25 cellular contexts compared by ENCODE assay signal in the genomic region with DNA sequence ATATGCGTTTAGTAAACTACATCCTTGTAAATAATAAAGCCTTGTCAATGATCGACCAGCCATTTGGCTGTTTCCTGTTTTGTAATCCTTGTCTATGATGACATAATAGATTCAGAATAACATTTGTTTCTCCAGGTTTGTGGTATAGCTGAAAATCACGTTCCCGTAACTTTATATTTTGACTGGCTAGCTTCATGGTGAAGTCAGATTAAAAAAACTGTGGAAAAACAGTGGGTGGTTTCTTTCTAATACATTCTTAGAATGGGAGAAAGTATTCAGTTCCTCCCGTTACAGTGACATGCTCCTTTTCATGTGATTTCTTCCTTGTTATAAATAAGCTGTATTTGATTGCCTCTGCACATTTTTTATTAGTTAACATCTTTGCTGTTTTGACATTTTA.
DNase-seq lines count a peak whose midpoint lies in the region; FAIRE-seq and TF ChIP-seq lines count a peak whose summit lies in the region.
"Had no signal": no experiment of that assay in that cellular context is flagged by ENCODE, and none has a peak within 500 bp of the region (broad histone marks: within the 10 kb centered on the region; RNA-seq: fewer than 3 reads in every experiment).

No MANE protein-coding gene starts in this region.

- no peaks in the 10 kb centered on the region for H3K36me3 Mint-ChIP-seq in glutamatergic neuron (ENCODE audit: unreplicated experiment)

- no peaks in the 10 kb centered on the region for H3K9me3 ChIP-seq in A673 (ENCODE audit: low read depth, low read length, poor library complexity, severe bottlenecking)
- H3K9me3 ChIP-seq: A549, adrenal gland, BE2C, left lung, spleen, tibial nerve had no signal

- H3K9me3 Mint-ChIP-seq in glutamatergic neuron (ENCODE audit: unreplicated experiment) = no peaks in the 10 kb centered on the region
- H3K9me3 Mint-ChIP-seq: activated CD4-positive, alpha-beta memory T cell treated with anti-CD3 and anti-CD28 coated beads, Interleukin-2, amount 10 ng/mL, durations not matched to agents 7 days and 5 days; neural crest cell had no signal

- peaks cover 28% of the 10 kb centered on the region for H3K4me1 ChIP-seq in A673 (ENCODE audit: insufficient read depth, low read length, poor library complexity, severe bottlenecking)
- H3K4me1 ChIP-seq: A549, adrenal gland, BE2C, left lung, spleen had no signal

- intact Hi-C loops in A673 (cut with micrococcal nuclease; ENCODE audit: unreplicated experiment) = no loop called here

- no peak overlapping the region for H3K27ac Mint-ChIP-seq in glutamatergic neuron (ENCODE audit: unreplicated experiment)
- H3K27ac Mint-ChIP-seq: activated CD4-positive, alpha-beta memory T cell treated with anti-CD3 and anti-CD28 coated beads, Interleukin-2, amount 10 ng/mL, durations not matched to agents 7 days and 5 days had no signal

- peaks cover 6% of the 10 kb centered on the region for H3K4me1 Mint-ChIP-seq in glutamatergic neuron (ENCODE audit: low read depth, unreplicated experiment)
- H3K4me1 Mint-ChIP-seq: activated CD4-positive, alpha-beta memory T cell treated with anti-CD3 and anti-CD28 coated beads, Interleukin-2, amount 10 ng/mL, durations not matched to agents 7 days and 5 days; neural crest cell had no signal

- no TSS peak for BruUV-seq in A673 (replicated peaks; lab: Mats Ljungman, UMichigan)

- H3K27ac ChIP-seq in A673 (ENCODE audit: low read depth, low read length, poor library complexity, severe bottlenecking) = peak overlapping the region; percentile 31
- H3K27ac ChIP-seq: A549, adrenal gland, spleen had no signal

- CTCF ChIA-PET in A673 (lab: Charles Lee) = no interaction called here

- no peaks in the 10 kb centered on the region for H3K27me3 ChIP-seq in A673 (replicated peaks; ENCODE audit: insufficient read depth, low read depth, low read length, poor library complexity)
- H3K27me3 ChIP-seq in bronchial epithelial cell (ENCODE audit: control insufficient read depth, insufficient read depth, low read length) = no peaks in the 10 kb centered on the region
- H3K27me3 ChIP-seq: adrenal gland, BE2C, left lung, spleen, tibial nerve had no signal

- H3K36me3 ChIP-seq in A673 (ENCODE audit: insufficient read depth, low read length, poor library complexity, severe bottlenecking) (no peaks in the 10 kb centered on the region), bronchial epithelial cell (ENCODE audit: control insufficient read depth, insufficient read depth, low read length) (no peaks in the 10 kb centered on the region)
- H3K36me3 ChIP-seq: adrenal gland, BE2C, left lung, spleen, tibial nerve had no signal

- H3K4me3 ChIP-seq in A673 (ENCODE audit: low read depth, low read length, poor library complexity, severe bottlenecking) (no peak overlapping the region), bronchial epithelial cell (ENCODE audit: low read depth, low read length) (no peak overlapping the region), fibroblast of pulmonary artery (replicated peaks; ENCODE audit: low read depth, low read length) (no peak overlapping the region)
- H3K4me3 ChIP-seq: A549, adrenal gland, left lung, spleen, tibial nerve had no signal

- no peaks in the 10 kb centered on the region for H3K27me3 Mint-ChIP-seq in glutamatergic neuron (ENCODE audit: unreplicated experiment)
- H3K27me3 Mint-ChIP-seq: activated CD4-positive, alpha-beta memory T cell treated with anti-CD3 and anti-CD28 coated beads, Interleukin-2, amount 10 ng/mL, durations not matched to agents 7 days and 5 days had no signal

- POLR2A ChIA-PET in A673 (lab: Charles Lee; ENCODE audit: low non-redundant PET) = interaction anchor here (0.6 kb wide), 1 partner anchor 28 kb away, joined by 3 read pairs; no protein-coding TSS in a partner anchor

- DNase-seq in A673 (ENCODE audit: low spot score) (peak; percentile 49), bronchial epithelial cell (ENCODE audit: low read depth) (peak; percentile 13), fibroblast of pulmonary artery (ENCODE audit: low read depth) (peak; percentile 40), renal cortical epithelial cell (ENCODE audit: low read depth) (peak; percentile 79), glutamatergic neuron (no peak), DMS114 treated with DMSO at 0.1 percent for 48 hours (lab: John Stamatoyannopoulos, UW; ENCODE audit: unreplicated experiment) (no peak), NCI-H2196 treated with DMSO at 0.1 percent for 48 hours (lab: John Stamatoyannopoulos, UW; ENCODE audit: unreplicated experiment) (no peak), kidney glomerular epithelial cell (lab: John Stamatoyannopoulos, UW) (no peak)
- DNase-seq: activated CD4-positive, alpha-beta memory T cell treated with anti-CD3 and anti-CD28 coated beads, Interleukin-2, amount 10 ng/mL, durations not matched to agents 7 days and 5 days; activated gamma-delta T cell treated with Interleukin-2 at 50 U/mL for 16 hours; adrenal gland; BE2C; DND-41; KG1; left lung; NCI-H1694 treated with DMSO at 0.1 percent for 48 hours; OCI-M1; SHP77; spleen; stimulated activated CD4-positive, alpha-beta T cell treated with anti-CD3 and anti-CD28 coated beads, Interleukin-4, amount 100 ng/mL, for 1 hour; stimulated activated naive CD4-positive, alpha-beta T cell had no signal

- no peak for TF ChIP-seq CTCF in A673 (conservative IDR thresholded peaks at IDR 0.05; ENCODE audit: low read depth, low read length)
- TF ChIP-seq CTCF in bronchial epithelial cell (IDR thresholded peaks at IDR 0.05; ENCODE audit: insufficient read depth, low read length, severe bottlenecking) = no peak
- TF ChIP-seq CTCF in fibroblast of pulmonary artery (IDR thresholded peaks at IDR 0.05; ENCODE audit: low read length, missing control alignments) = no peak
- TF ChIP-seq CTCF in glutamatergic neuron (IDR thresholded peaks at IDR 0.05; ENCODE audit: partially characterized antibody, unreplicated experiment) = no peak

- no peak overlapping the region for H3K4me3 Mint-ChIP-seq in glutamatergic neuron (ENCODE audit: unreplicated experiment)
- H3K4me3 Mint-ChIP-seq: activated CD4-positive, alpha-beta memory T cell treated with anti-CD3 and anti-CD28 coated beads, Interleukin-2, amount 10 ng/mL, durations not matched to agents 7 days and 5 days; neural crest cell had no signal

- no peak for FAIRE-seq in bronchial epithelial cell (lab: Jason Lieb, UNC)
- FAIRE-seq: A549, GM12892 had no signal

Comparison
In these comparisons a context has a peak if more than half of its experiments do, and no peak if none do; other contexts are left out.
1. DNase-seq: peak in A673 (single experiment), bronchial epithelial cell (single experiment), fibroblast of pulmonary artery (single experiment) and renal cortical epithelial cell (single experiment); none in glutamatergic neuron (single experiment), DMS114 treated with DMSO at 0.1 percent for 48 hours (single experiment), NCI-H2196 treated with DMSO at 0.1 percent for 48 hours (single experiment) and kidney glomerular epithelial cell (single experiment).